1 cellular context compared by ENCODE assay signal in genomic region chr17:45763182-45763581, GRCh38.
TF ChIP-seq lines count a peak whose summit lies in the region.

No MANE protein-coding gene starts in this region.

TF ChIP-seq in HepG2, 621 proteins besides CTCF, POLR2A, EP300 and RAD21:
- peak; percentile 41; the same call in 1 of the 2 replicates for TF ChIP-seq ZMYM3 (CRISPR knock-in tag; IDR thresholded peaks at IDR 0.05)
- TF ChIP-seq ZNF768 (CRISPR knock-in tag; IDR thresholded peaks at IDR 0.05) = peak; percentile 93
- no peak for TF ChIP-seq GTF3A (CRISPR knock-in tag; conservative IDR thresholded peaks at IDR 0.05)
